In the genomic region with DNA sequence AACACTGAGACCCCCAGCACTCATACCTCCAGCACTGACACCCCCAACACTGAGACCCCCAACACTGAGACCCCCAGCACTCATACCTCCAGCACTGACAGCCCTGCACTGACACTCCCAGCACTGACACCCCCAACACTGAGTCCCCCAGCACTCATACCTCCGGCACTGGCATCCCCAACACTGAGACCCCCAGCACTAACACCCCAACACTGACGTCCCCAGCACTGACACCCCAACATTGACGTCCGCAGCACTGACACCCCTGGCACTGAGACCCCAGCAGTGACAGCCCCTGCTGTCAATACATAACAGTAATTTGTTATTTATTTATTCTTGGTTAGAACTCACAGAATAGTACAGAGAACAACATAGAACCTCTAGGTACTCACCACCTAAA, we compare ENCODE assay signal across 18 cellular contexts.
"Had no signal": no experiment of that assay in that cellular context is flagged by ENCODE, and none has a peak within 500 bp of the region (broad histone marks: within the 10 kb centered on the region; RNA-seq: fewer than 3 reads in every experiment).

No MANE protein-coding gene starts in this region.

- H3K4me1 ChIP-seq: body of pancreas, heart right ventricle had no signal

- H3K27ac ChIP-seq: body of pancreas, cardiac muscle cell, heart right ventricle, ovary had no signal

- H3K27me3 ChIP-seq: body of pancreas, cardiac muscle cell, ovary had no signal

- DNase-seq: activated CD8-positive, alpha-beta memory T cell treated with anti-CD3 and anti-CD28 coated beads, Interleukin-2, amount 10 ng/mL, durations not matched to agents 7 days and 5 days; activated gamma-delta T cell; activated naive CD4-positive, alpha-beta T cell treated with anti-CD3 and anti-CD28 coated beads, Interleukin-2, amount 50 U/mL, for 16 hours; activated naive CD8-positive, alpha-beta T cell treated with anti-CD3 and anti-CD28 coated beads, Interleukin-2, amount 50 U/mL, for 24 hours; body of pancreas; erythroblast; foreskin fibroblast; heart right ventricle; kidney; naive thymus-derived CD4-positive, alpha-beta T cell; right cardiac atrium; stimulated activated CD4-positive, alpha-beta T cell treated with anti-CD3 and anti-CD28 coated beads, Interleukin-12 subunit alpha, Interleukin-12 subunit beta, amount 100 ng/mL, for 4 hours; stimulated activated CD4-positive, alpha-beta T cell treated with anti-CD3 and anti-CD28 coated beads, Interleukin-4, amount 100 ng/mL, for 4 hours; stimulated activated naive CD8-positive, alpha-beta T cell treated with anti-CD3 and anti-CD28 coated beads, Interleukin-15, Interleukin-2, amounts not matched to agents 100 U/mL and 50 U/mL, for 24 hours; T-helper 9 cell had no signal

- H3K9me3 ChIP-seq: body of pancreas, heart right ventricle, ovary had no signal

- H3K4me3 ChIP-seq: body of pancreas, cardiac muscle cell, heart right ventricle, lung, ovary had no signal

- ATAC-seq: activated CD8-positive, alpha-beta memory T cell treated with anti-CD3 and anti-CD28 coated beads, Interleukin-2, amount 10 ng/mL, durations not matched to agents 7 days and 5 days; activated naive CD8-positive, alpha-beta T cell treated with anti-CD3 and anti-CD28 coated beads, Interleukin-2, amount 50 U/mL, for 24 hours; body of pancreas; heart right ventricle; naive thymus-derived CD4-positive, alpha-beta T cell; stimulated activated naive CD8-positive, alpha-beta T cell treated with anti-CD3 and anti-CD28 coated beads, Interleukin-15, Interleukin-2, amounts not matched to agents 100 U/mL and 50 U/mL, for 24 hours had no signal

- H3K36me3 ChIP-seq: cardiac muscle cell, heart right ventricle, ovary had no signal
